Comparison of ENCODE assay signal across 1 cellular context in the genomic region with DNA sequence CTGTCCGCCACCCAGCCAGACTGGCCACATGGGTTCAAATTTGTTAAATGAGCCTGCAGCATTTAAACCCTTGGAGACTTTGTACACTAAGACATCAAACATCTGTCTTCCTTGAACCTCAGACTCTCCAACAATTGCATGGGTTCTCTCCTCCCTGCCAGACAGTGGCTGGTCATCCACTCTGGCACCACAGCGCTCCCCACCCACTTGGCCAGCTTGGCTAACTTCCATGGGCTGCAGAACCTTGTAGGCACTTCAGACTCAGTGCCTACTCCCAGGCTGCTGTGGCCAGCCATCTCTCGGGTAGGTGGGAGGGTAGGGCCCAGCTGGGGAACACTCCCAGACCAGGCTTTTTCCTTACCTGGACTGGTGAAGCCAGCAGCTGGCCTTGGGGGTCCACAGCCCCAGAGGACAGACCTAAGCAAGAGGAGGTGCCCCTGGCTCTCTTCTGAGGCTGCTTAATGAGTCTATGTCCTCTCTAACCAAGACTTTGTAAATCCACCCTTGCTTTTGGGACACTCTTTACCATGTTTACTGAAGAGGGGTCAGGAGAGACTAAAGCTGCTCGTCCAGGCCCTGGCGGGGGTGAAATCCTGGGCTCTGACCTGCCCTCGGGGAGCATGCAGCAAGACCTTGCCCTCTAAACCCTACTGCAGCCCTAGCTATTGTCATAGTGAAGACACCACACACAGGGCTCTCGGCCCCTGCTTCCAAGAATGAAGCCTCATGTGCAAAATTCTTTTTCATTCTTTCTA.
TF ChIP-seq lines count a peak whose summit lies in the region.

No MANE protein-coding gene starts in this region.

TF ChIP-seq in K562, 482 proteins besides CTCF, POLR2A, EP300 and RAD21 (continued from another document):
- TF ChIP-seq, protein P1, sequence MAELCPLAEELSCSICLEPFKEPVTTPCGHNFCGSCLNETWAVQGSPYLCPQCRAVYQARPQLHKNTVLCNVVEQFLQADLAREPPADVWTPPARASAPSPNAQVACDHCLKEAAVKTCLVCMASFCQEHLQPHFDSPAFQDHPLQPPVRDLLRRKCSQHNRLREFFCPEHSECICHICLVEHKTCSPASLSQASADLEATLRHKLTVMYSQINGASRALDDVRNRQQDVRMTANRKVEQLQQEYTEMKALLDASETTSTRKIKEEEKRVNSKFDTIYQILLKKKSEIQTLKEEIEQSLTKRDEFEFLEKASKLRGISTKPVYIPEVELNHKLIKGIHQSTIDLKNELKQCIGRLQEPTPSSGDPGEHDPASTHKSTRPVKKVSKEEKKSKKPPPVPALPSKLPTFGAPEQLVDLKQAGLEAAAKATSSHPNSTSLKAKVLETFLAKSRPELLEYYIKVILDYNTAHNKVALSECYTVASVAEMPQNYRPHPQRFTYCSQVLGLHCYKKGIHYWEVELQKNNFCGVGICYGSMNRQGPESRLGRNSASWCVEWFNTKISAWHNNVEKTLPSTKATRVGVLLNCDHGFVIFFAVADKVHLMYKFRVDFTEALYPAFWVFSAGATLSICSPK (IDR thresholded peaks at IDR 0.05; ENCODE audit: borderline replicate concordance) = no peak
- TF ChIP-seq SMAD2 (IDR thresholded peaks at IDR 0.05; ENCODE audit: low read depth, low read length) (no peak), HMG20A (CRISPR knock-in tag; conservative IDR thresholded peaks at IDR 0.05) (no peak), CSDE1 (IDR thresholded peaks at IDR 0.05) (no peak), KDM4B (IDR thresholded peaks at IDR 0.05; ENCODE audit: borderline replicate concordance in 2 of 2, low read depth in 1 of 2) (no peak)
- TF ChIP-seq, protein P2, sequence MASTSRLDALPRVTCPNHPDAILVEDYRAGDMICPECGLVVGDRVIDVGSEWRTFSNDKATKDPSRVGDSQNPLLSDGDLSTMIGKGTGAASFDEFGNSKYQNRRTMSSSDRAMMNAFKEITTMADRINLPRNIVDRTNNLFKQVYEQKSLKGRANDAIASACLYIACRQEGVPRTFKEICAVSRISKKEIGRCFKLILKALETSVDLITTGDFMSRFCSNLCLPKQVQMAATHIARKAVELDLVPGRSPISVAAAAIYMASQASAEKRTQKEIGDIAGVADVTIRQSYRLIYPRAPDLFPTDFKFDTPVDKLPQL (IDR thresholded peaks at IDR 0.05; ENCODE audit: extremely low read depth, insufficient read length) = no peak
- TF ChIP-seq, protein P3, sequence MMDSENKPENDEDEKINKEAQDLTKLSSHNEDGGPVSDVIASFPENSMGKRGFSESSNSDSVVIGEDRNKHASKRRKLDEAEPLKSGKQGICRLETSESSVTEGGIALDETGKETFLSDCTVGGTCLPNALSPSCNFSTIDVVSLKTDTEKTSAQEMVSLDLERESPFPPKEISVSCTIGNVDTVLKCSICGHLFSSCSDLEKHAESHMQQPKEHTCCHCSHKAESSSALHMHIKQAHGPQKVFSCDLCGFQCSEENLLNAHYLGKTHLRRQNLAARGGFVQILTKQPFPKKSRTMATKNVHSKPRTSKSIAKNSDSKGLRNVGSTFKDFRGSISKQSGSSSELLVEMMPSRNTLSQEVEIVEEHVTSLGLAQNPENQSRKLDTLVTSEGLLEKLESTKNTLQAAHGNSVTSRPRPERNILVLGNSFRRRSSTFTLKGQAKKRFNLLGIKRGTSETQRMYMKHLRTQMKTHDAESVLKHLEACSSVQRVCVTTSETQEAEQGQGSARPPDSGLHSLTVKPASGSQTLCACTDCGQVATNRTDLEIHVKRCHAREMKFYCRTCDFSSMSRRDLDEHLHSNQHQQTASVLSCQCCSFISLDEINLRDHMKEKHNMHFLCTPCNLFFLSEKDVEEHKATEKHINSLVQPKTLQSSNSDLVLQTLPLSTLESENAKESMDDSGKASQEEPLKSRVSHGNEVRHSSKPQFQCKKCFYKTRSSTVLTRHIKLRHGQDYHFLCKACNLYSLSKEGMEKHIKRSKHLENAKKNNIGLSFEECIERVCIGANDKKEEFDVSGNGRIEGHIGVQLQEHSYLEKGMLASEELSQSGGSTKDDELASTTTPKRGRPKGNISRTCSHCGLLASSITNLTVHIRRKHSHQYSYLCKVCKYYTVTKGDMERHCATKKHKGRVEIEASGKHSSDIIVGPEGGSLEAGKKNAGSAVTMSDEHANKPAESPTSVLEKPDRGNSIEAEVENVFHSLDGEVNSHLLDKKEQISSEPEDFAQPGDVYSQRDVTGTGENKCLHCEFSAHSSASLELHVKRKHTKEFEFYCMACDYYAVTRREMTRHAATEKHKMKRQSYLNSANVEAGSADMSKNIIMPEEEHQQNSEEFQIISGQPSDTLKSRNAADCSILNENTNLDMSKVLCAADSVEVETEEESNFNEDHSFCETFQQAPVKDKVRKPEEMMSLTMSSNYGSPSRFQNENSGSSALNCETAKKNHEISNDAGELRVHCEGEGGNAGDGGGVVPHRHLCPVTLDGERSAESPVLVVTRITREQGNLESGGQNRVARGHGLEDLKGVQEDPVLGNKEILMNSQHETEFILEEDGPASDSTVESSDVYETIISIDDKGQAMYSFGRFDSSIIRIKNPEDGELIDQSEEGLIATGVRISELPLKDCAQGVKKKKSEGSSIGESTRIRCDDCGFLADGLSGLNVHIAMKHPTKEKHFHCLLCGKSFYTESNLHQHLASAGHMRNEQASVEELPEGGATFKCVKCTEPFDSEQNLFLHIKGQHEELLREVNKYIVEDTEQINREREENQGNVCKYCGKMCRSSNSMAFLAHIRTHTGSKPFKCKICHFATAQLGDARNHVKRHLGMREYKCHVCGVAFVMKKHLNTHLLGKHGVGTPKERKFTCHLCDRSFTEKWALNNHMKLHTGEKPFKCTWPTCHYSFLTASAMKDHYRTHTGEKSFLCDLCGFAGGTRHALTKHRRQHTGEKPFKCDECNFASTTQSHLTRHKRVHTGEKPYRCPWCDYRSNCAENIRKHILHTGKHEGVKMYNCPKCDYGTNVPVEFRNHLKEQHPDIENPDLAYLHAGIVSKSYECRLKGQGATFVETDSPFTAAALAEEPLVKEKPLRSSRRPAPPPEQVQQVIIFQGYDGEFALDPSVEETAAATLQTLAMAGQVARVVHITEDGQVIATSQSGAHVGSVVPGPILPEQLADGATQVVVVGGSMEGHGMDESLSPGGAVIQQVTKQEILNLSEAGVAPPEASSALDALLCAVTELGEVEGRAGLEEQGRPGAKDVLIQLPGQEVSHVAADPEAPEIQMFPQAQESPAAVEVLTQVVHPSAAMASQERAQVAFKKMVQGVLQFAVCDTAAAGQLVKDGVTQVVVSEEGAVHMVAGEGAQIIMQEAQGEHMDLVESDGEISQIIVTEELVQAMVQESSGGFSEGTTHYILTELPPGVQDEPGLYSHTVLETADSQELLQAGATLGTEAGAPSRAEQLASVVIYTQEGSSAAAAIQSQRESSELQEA (IDR thresholded peaks at IDR 0.05; ENCODE audit: low read depth) = no peak
- TF ChIP-seq, protein P4, sequence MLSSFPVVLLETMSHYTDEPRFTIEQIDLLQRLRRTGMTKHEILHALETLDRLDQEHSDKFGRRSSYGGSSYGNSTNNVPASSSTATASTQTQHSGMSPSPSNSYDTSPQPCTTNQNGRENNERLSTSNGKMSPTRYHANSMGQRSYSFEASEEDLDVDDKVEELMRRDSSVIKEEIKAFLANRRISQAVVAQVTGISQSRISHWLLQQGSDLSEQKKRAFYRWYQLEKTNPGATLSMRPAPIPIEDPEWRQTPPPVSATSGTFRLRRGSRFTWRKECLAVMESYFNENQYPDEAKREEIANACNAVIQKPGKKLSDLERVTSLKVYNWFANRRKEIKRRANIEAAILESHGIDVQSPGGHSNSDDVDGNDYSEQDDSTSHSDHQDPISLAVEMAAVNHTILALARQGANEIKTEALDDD (IDR thresholded peaks at IDR 0.05) = no peak
